Comparison of ENCODE assay signal across 14 cellular contexts in the genomic region with DNA sequence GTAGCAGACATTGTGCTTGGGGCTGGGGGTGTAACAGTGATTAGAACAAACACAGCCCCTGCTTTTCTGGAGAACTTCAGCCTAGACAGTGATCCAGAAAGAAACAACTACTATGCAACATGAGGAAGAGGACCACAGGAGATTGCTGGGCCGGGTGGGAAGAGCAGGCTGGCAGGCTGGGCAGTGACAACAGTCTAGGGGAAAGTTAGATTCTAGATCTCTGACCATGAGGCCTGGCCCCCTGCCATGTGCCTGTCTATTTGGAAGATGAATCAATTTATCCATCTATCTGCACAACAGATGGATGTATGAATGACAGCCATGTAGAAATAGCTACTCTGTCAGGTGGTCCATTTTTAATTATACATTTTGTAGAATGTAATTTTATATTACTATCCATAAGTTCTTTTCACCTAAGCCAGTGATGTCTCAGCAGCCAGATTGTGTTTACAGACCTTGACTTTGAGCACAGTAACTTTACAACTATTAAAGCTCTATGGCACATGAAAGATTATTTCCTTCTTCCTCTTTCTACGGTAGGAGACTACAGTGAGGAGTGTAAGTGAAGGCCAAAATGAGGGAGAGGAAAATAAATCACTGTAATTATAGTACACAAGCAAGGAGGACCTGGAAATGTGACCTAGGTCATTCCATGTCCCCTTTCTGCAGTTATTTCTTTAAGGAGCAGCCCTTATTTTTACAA. TPM values are rescaled to one million over a fixed set of nuclear protein-coding genes. Genes with fewer than 3 reads are reported as not detected.
DNase-seq lines count a peak whose midpoint lies in the region; ATAC-seq, FAIRE-seq and TF ChIP-seq lines count a peak whose summit lies in the region.
"Had no signal": no experiment of that assay in that cellular context is flagged by ENCODE, and none has a peak within 500 bp of the region (broad histone marks: within the 10 kb centered on the region; RNA-seq: fewer than 3 reads in every experiment).

No MANE protein-coding gene starts in this region.

- ATAC-seq in HepG2 (no peak), right lobe of liver (no peak), left lobe of liver (no peak), T-helper 17 cell (no peak), left cardiac atrium (no peak)
- ATAC-seq: HCT116 had no signal

- no peak for TF ChIP-seq RAD21 in HepG2 (CRISPR knock-in tag; IDR thresholded peaks at IDR 0.05)

- H3K9me3 Mint-ChIP-seq in osteocyte (ENCODE audit: unreplicated experiment) = peaks cover 10% of the 10 kb centered on the region

- H4K20me1 ChIP-seq in HepG2 (ENCODE audit: insufficient read depth, low read length) = no peaks in the 10 kb centered on the region
- H4K20me1 ChIP-seq: BLaER1 had no signal

- no TSS peak for BruUV-seq in HepG2 (replicated peaks; lab: Mats Ljungman, UMichigan)

- peaks cover 39% of the 10 kb centered on the region for H3K27me3 Mint-ChIP-seq in osteocyte (ENCODE audit: unreplicated experiment)
- H3K27me3 Mint-ChIP-seq in T-helper 17 cell = peaks cover 31% of the 10 kb centered on the region

- H3K9ac ChIP-seq in HepG2 (ENCODE audit: insufficient read depth, low read depth, low read length) = no peak overlapping the region
- H3K9ac ChIP-seq: BLaER1, GM23248 had no signal

- in situ Hi-C loops in HepG2 (cut with HindIII; ENCODE audit: extremely low pct_ligation_motif_present, low pct_unique_long_range_greater_than_20kb) = no loop called here

- TF ChIP-seq POLR2A in HepG2 (IDR thresholded peaks at IDR 0.05; ENCODE audit: insufficient read depth in 1 of 2, low read depth in 2 of 2, low read length in 2 of 2) (no peak), right lobe of liver (IDR thresholded peaks at IDR 0.05) (no peak), adrenal gland (IDR thresholded peaks at IDR 0.05) (no peak)

- no peak overlapping the region for H3K4me3 ChIP-seq in HepG2 (replicated peaks in 1 of 3; ENCODE audit: insufficient read depth in 1 of 3, low read depth in 2 of 3, low read length in 3 of 3)
- no peak overlapping the region for H3K4me3 ChIP-seq in right lobe of liver
- no peak overlapping the region for H3K4me3 ChIP-seq in adrenal gland
- H3K4me3 ChIP-seq: BLaER1, GM23248 had no signal

- H3K36me3 Mint-ChIP-seq in osteocyte (ENCODE audit: unreplicated experiment) (no peaks in the 10 kb centered on the region), T-helper 17 cell (ENCODE audit: low read depth) (no peaks in the 10 kb centered on the region)

- TF ChIP-seq CTCF in HepG2 (CRISPR knock-in tag; IDR thresholded peaks at IDR 0.05) (no peak), right lobe of liver (IDR thresholded peaks at IDR 0.05) (no peak), osteocyte (IDR thresholded peaks at IDR 0.05) (no peak), adrenal gland (IDR thresholded peaks at IDR 0.05) (no peak)

- no peak for FAIRE-seq in HepG2 (lab: Jason Lieb, UNC)
- FAIRE-seq: H54 had no signal

- H3K27me3 ChIP-seq in HepG2 (ENCODE audit: control insufficient read depth in 1 of 2, insufficient read depth in 2 of 2, low read length in 2 of 2) = peaks cover 0 to 6% of the 10 kb centered on the region in 2 experiments; a peak in 1 of 5 replicates
- no peaks in the 10 kb centered on the region for H3K27me3 ChIP-seq in right lobe of liver
- peaks cover 7% of the 10 kb centered on the region for H3K27me3 ChIP-seq in adrenal gland
- H3K27me3 ChIP-seq: BLaER1 had no signal

- no peak overlapping the region for H3K4me2 ChIP-seq in HepG2 (ENCODE audit: low read depth, low read length)
- H3K4me2 ChIP-seq: BLaER1 had no signal

- TF ChIP-seq EP300 in HepG2 (IDR thresholded peaks at IDR 0.05; ENCODE audit: low read depth in 2 of 2, low read length in 2 of 2) (no peak), HepG2 (CRISPR knock-in tag; IDR thresholded peaks at IDR 0.05; ENCODE audit: borderline replicate concordance) (no peak)

- no peaks in the 10 kb centered on the region for H3K79me2 ChIP-seq in HepG2 (ENCODE audit: insufficient read depth, low read length)

- WGBS in HepG2 (ENCODE audit: low lambda C conversion rate) = 5% methylated on average over 2 of the region's 2 CpGs
- WGBS in right lobe of liver (ENCODE audit: insufficient coverage, low coverage, low lambda C conversion rate, missing lambda C conversion rate) = 11% methylated on average over 1 of the region's 2 CpGs
- 27 to 50% (median 33%) methylated on average over 2 of the region's 2 CpGs for WGBS in adrenal gland, 4 donors

- intact Hi-C loops in HepG2 (cut with micrococcal nuclease; ENCODE audit: unreplicated experiment) = no loop called here
- intact Hi-C loops in right lobe of liver (cut with DNase I) = no loop called here
- intact Hi-C loops in adrenal gland (cut with DNase I) = no loop called here
- intact Hi-C loops in left cardiac atrium (cut with DNase I) = no loop called here

- H2AFZ ChIP-seq in HepG2 (ENCODE audit: low read length) = no peak overlapping the region
- H2AFZ ChIP-seq: GM23248 had no signal

- H3K9me3 ChIP-seq in HepG2 (ENCODE audit: low read length) (peaks cover 9% of the 10 kb centered on the region; the same call in 1 of the 2 replicates), right lobe of liver (no peaks in the 10 kb centered on the region), adrenal gland (replicated peaks in 1 of 3) (no peaks in the 10 kb centered on the region), T-helper 17 cell (ENCODE audit: control insufficient read depth, low read length, poor library complexity, severe bottlenecking) (no peaks in the 10 kb centered on the region)

- CTCF ChIA-PET in HepG2 (lab: Yijun Ruan, JAX; ENCODE audit: low intra/inter-chr PET ratio, low total read pairs) = no interaction called here

- H3K27ac Mint-ChIP-seq in osteocyte (ENCODE audit: unreplicated experiment) = no peak overlapping the region
- no peak overlapping the region for H3K27ac Mint-ChIP-seq in T-helper 17 cell
- H3K27ac Mint-ChIP-seq: CD8-positive, alpha-beta memory T cell had no signal

- no peaks in the 10 kb centered on the region for H3K4me1 ChIP-seq in HepG2 (ENCODE audit: insufficient read depth, low read length)
- H3K4me1 ChIP-seq in right lobe of liver = no peaks in the 10 kb centered on the region
- no peaks in the 10 kb centered on the region for H3K4me1 ChIP-seq in adrenal gland (replicated peaks in 1 of 2)
- H3K4me1 ChIP-seq: BLaER1 had no signal

- H3K27ac ChIP-seq in HepG2 (ENCODE audit: extremely low read length, insufficient read depth, low read length) (no peak overlapping the region), right lobe of liver (no peak overlapping the region), adrenal gland (no peak overlapping the region)
- H3K27ac ChIP-seq: BLaER1, GM23248 had no signal

- POLR2A ChIA-PET in HepG2 (lab: Yijun Ruan, JAX) = no interaction called here

- DNase-seq in HepG2 (ENCODE audit: low spot score) (no peak), right lobe of liver (no peak), left lobe of liver (ENCODE audit: low spot score) (peak; percentile 35), osteocyte (ENCODE audit: extremely low spot score, unreplicated experiment) (peak; percentile 56), adrenal gland (no peak), T-helper 17 cell (no peak), left cardiac atrium (no peak)
- DNase-seq: 8988T; AML-193; CD8-positive, alpha-beta memory T cell; GM23248 had no signal

- H3K36me3 ChIP-seq in HepG2 (replicated peaks in 1 of 2; ENCODE audit: control insufficient read depth in 1 of 2, insufficient read depth in 2 of 2, low read length in 2 of 2) (no peaks in the 10 kb centered on the region), right lobe of liver (no peaks in the 10 kb centered on the region), adrenal gland (replicated peaks in 1 of 2) (no peaks in the 10 kb centered on the region)
- H3K36me3 ChIP-seq: BLaER1 had no signal

- H3K4me3 Mint-ChIP-seq in osteocyte (ENCODE audit: unreplicated experiment) (no peak overlapping the region), T-helper 17 cell (no peak overlapping the region)
- H3K4me3 Mint-ChIP-seq: CD8-positive, alpha-beta memory T cell had no signal

- H3K4me1 Mint-ChIP-seq in osteocyte (ENCODE audit: unreplicated experiment) (no peaks in the 10 kb centered on the region), T-helper 17 cell (peaks cover 4% of the 10 kb centered on the region)

TF ChIP-seq in HepG2, 621 proteins besides CTCF, POLR2A, EP300 and RAD21 (continues in another document):
- TF ChIP-seq SP140L (CRISPR knock-in tag; IDR thresholded peaks at IDR 0.05; ENCODE audit: borderline replicate concordance) = no peak
- no peak for TF ChIP-seq ZNF660 (CRISPR knock-in tag; IDR thresholded peaks at IDR 0.05; ENCODE audit: borderline replicate concordance, low read depth)
- TF ChIP-seq KDM1A (CRISPR knock-in tag; IDR thresholded peaks at IDR 0.05) = no peak
- TF ChIP-seq MIXL1 (CRISPR knock-in tag; IDR thresholded peaks at IDR 0.05) = no peak
- no peak for TF ChIP-seq ARID2 (CRISPR knock-in tag; IDR thresholded peaks at IDR 0.05; ENCODE audit: borderline replicate concordance)

RNA-seq across cellular contexts. Expression of a gene that starts 15.5 kb away (rescaled TPM):
- total RNA-seq in HepG2 (2016; rRNA removed; fragmentation: Illumina TruSeq; extraction: Trizol) (not detected in 2 replicates), right lobe of liver (under 1 TPM; 0.25 to 0.63 (median 0.43) TPM), left lobe of liver (0.45 TPM), osteocyte (0.16 and 0.40 TPM in 2 replicates), adrenal gland (under 1 TPM in 5 of 8 donors, not detected in 3; 0.07 to 0.41 (median 0.21) TPM), T-helper 17 cell (under 1 TPM; 0.10 to 0.25 TPM), left cardiac atrium (1 to 10 TPM; 4.8 to 9.3 TPM)
- total RNA-seq in HepG2 (2016; cell fraction: cytosol; rRNA removed; fragmentation: Illumina TruSeq; extraction: Trizol; ENCODE audit: low read depth) = not detected in 2 replicates
- not detected in 2 replicates for total RNA-seq in HepG2 (2016; cell fraction: insoluble cytoplasmic fraction; rRNA removed; fragmentation: Illumina TruSeq; extraction: Trizol)
- total RNA-seq in HepG2 (2016; cell fraction: membrane; rRNA removed; fragmentation: Illumina TruSeq; extraction: Trizol) = not detected in 2 replicates
- total RNA-seq in HepG2 (2016; cell fraction: nucleus; rRNA removed; fragmentation: Illumina TruSeq; extraction: Trizol) = not detected in 2 replicates
- polyA plus RNA-seq in HepG2 (2011; rRNA removed) (not detected in 2 replicates), adrenal gland (under 1 TPM in 2 of 3 donors, not detected in 1; 0.24 to 0.32 TPM)
- polyA plus RNA-seq in HepG2 (2011; cell fraction: cytosol; rRNA removed) = not detected in 2 replicates
- not detected in 2 replicates for polyA plus RNA-seq in HepG2 (2011; cell fraction: nucleus; rRNA removed)
- polyA plus RNA-seq in HepG2 (2012) = not detected in 2 replicates
- not detected in 2 replicates for polyA plus RNA-seq in HepG2 (2016; cell fraction: cytosol; fragmentation: Illumina TruSeq; extraction: Trizol; ENCODE audit: low read depth)
- polyA plus RNA-seq in HepG2 (2016; cell fraction: insoluble cytoplasmic fraction; fragmentation: Illumina TruSeq; extraction: Trizol; ENCODE audit: low read depth) = not detected in 2 replicates
- polyA plus RNA-seq in HepG2 (2016; cell fraction: membrane; fragmentation: Illumina TruSeq; extraction: Trizol; ENCODE audit: low read depth) = not detected in 2 replicates
- not detected in 2 replicates for polyA plus RNA-seq in HepG2 (2016; cell fraction: nucleus; fragmentation: Illumina TruSeq; extraction: Trizol; ENCODE audit: insufficient read depth, low read depth)
- polyA minus RNA-seq in HepG2 (2011; rRNA and poly(A)+ RNA removed; ENCODE audit: low replicate concordance) = not detected in 2 replicates
- polyA minus RNA-seq in HepG2 (2011; cell fraction: cytosol; rRNA and poly(A)+ RNA removed) = not detected in 2 replicates
- not detected in 2 replicates for polyA minus RNA-seq in HepG2 (2011; cell fraction: nucleus; rRNA and poly(A)+ RNA removed)
- total RNA-seq: GM23248 had no signal

Comparison
In these comparisons a context has a peak if more than half of its experiments do, and no peak if none do; other contexts are left out.
1. DNase-seq: peak in left lobe of liver (single experiment) and osteocyte (single experiment); none in HepG2 (single experiment), right lobe of liver (0 of 3), adrenal gland (0 of 7), T-helper 17 cell (0 of 3) and left cardiac atrium (single experiment).